ENCODE assay signal across 1 cellular context in genomic region chr17:76671123-76671911, GRCh38.
A peak's percentile ranks its signal among the peaks of the same experiment; 100 is the strongest.
TF ChIP-seq lines count a peak whose summit lies in the region.

No MANE protein-coding gene starts in this region.

TF ChIP-seq in HepG2, 621 proteins besides CTCF, POLR2A, EP300 and RAD21 (continued from another document and continues in another):
- peak; percentile 83; the same call in 1 of the 2 replicates for TF ChIP-seq ZXDC (CRISPR knock-in tag; IDR thresholded peaks at IDR 0.05)
- peak; percentile 98 for TF ChIP-seq ZNF407 (CRISPR knock-in tag; IDR thresholded peaks at IDR 0.05; ENCODE audit: not compliant biosample characterization)
- TF ChIP-seq ZBTB43 (CRISPR knock-in tag; conservative IDR thresholded peaks at IDR 0.05), result peak; percentile 21; the same call in 1 of the 2 replicates
- TF ChIP-seq BORCS8-MEF2B (CRISPR knock-in tag; IDR thresholded peaks at IDR 0.05), result peak; percentile 72
- peak; percentile 93 for TF ChIP-seq ZNF788 (CRISPR knock-in tag; IDR thresholded peaks at IDR 0.05; ENCODE audit: borderline replicate concordance)
- TF ChIP-seq EHMT2 (IDR thresholded peaks at IDR 0.05; ENCODE audit: borderline replicate concordance, low read depth, low read length), result no peak
- peak; percentile 99 for TF ChIP-seq ZNF687 (CRISPR knock-in tag; IDR thresholded peaks at IDR 0.05)
- TF ChIP-seq ZNF232 (CRISPR knock-in tag; IDR thresholded peaks at IDR 0.05; ENCODE audit: borderline replicate concordance), result no peak; the same call in 1 of the 2 replicates
- no peak for TF ChIP-seq MED8 (CRISPR knock-in tag; IDR thresholded peaks at IDR 0.05; ENCODE audit: insufficient replicate concordance)
- 0 out of 2 replicates have a peak, but pooled peaks have one; percentile 63 for TF ChIP-seq ZNF605 (CRISPR knock-in tag; IDR thresholded peaks at IDR 0.05)
- TF ChIP-seq FOXM1 (CRISPR knock-in tag; IDR thresholded peaks at IDR 0.05), result no peak
- peak; percentile 75 for TF ChIP-seq SRSF1 (optimal IDR thresholded peaks at IDR 0.05; ENCODE audit: low read depth, low read length)
- peak; percentile 92 for TF ChIP-seq DMAP1 (CRISPR knock-in tag; IDR thresholded peaks at IDR 0.05)
- peak; percentile 74 for TF ChIP-seq ZFP90 (CRISPR knock-in tag; IDR thresholded peaks at IDR 0.05; ENCODE audit: borderline replicate concordance)
- no peak for TF ChIP-seq ZNF513 (CRISPR knock-in tag; conservative IDR thresholded peaks at IDR 0.05)
- no peak for TF ChIP-seq HHEX (CRISPR knock-in tag; IDR thresholded peaks at IDR 0.05)
- peak; percentile 52 for TF ChIP-seq IKZF5 (CRISPR knock-in tag; IDR thresholded peaks at IDR 0.05)
- peak; percentile 60 for TF ChIP-seq ZNF296 (CRISPR knock-in tag; conservative IDR thresholded peaks at IDR 0.05)
- TF ChIP-seq KDM5B (CRISPR knock-in tag; IDR thresholded peaks at IDR 0.05; ENCODE audit: borderline replicate concordance), result peak; percentile 81
- TF ChIP-seq ZSCAN21 (CRISPR knock-in tag; IDR thresholded peaks at IDR 0.05; ENCODE audit: borderline replicate concordance), result peak; percentile 95
- TF ChIP-seq ZNF747 (CRISPR knock-in tag; IDR thresholded peaks at IDR 0.05; ENCODE audit: borderline replicate concordance), result peak; percentile 90; the same call in 1 of the 2 replicates
- TF ChIP-seq CHD2 (IDR thresholded peaks at IDR 0.05; ENCODE audit: low read depth, low read length), result peak; percentile 82
- peak; percentile 80; the same call in 1 of the 2 replicates for TF ChIP-seq ZNF563 (CRISPR knock-in tag; IDR thresholded peaks at IDR 0.05)
- TF ChIP-seq CSRNP2 (CRISPR knock-in tag; conservative IDR thresholded peaks at IDR 0.05; ENCODE audit: low read depth), result no peak
- TF ChIP-seq PHF5A (CRISPR knock-in tag; IDR thresholded peaks at IDR 0.05; ENCODE audit: low read depth, unreplicated experiment), result peak; percentile 32
- no peak for TF ChIP-seq ZNF660 (CRISPR knock-in tag; IDR thresholded peaks at IDR 0.05; ENCODE audit: borderline replicate concordance, low read depth)
- 0 out of 2 replicates have a peak, but pooled peaks have one; percentile 23 for TF ChIP-seq ZSCAN29 (CRISPR knock-in tag; conservative IDR thresholded peaks at IDR 0.05)
- TF ChIP-seq ZNF891 (CRISPR knock-in tag; IDR thresholded peaks at IDR 0.05), result peak; percentile 88
- peak; percentile 49; the same call in 1 of the 2 replicates for TF ChIP-seq MXD3 (CRISPR knock-in tag; IDR thresholded peaks at IDR 0.05)
- TF ChIP-seq HOXD1 (CRISPR knock-in tag; IDR thresholded peaks at IDR 0.05), result peak; percentile 84; the same call in 1 of the 2 replicates
- no peak for TF ChIP-seq ZSCAN20 (CRISPR knock-in tag; IDR thresholded peaks at IDR 0.05; ENCODE audit: borderline replicate concordance)
- TF ChIP-seq POLR2AphosphoS2 (IDR thresholded peaks at IDR 0.05; ENCODE audit: low read depth, low read length), result peak; percentile 35; the same call in 1 of the 2 replicates
- no peak for TF ChIP-seq ATM (IDR thresholded peaks at IDR 0.05; ENCODE audit: borderline replicate concordance)
- TF ChIP-seq IRF9 (CRISPR knock-in tag; IDR thresholded peaks at IDR 0.05; ENCODE audit: borderline replicate concordance), result peak; percentile 67
- peak; percentile 24; the same call in 1 of the 2 replicates for TF ChIP-seq IRF2 (CRISPR knock-in tag; IDR thresholded peaks at IDR 0.05)
- TF ChIP-seq NFIC (IDR thresholded peaks at IDR 0.05; ENCODE audit: low read length), result no peak
